ENCODE assay signal across 8 cellular contexts in the genomic region with DNA sequence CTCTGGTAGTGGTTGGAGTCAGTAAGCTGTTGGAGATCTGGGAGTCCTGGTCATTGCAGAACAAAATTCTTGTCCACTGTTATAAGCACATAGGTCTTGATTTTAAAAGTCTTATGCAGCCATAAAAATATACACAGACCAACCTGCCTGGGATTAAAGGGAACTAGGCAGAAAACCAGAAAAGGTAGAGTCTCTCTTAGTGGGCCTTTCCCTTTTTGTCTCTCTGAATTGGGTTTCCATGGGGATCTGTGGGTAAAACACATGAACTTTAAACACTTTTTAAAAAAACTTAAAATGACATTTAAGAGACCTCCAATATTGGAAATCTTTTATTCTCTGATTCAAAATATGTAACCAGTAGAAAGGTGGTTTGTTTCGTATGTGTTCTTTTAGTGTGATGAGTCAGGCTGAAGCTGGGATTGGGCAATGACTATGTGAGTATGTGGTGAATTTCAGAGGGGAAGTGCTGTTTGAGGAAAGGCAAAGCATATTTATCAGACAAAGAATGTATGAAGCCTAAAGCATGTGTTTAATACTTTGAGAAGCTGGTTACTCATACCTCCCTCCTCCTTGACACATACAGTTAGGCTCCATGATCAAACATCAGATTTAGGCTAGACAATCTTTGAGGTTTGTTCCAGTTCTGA. TPM values are rescaled to one million over a fixed set of nuclear protein-coding genes. Genes with fewer than 3 reads are reported as not detected.
A peak's percentile ranks its signal among the peaks of the same experiment; 100 is the strongest.
DNase-seq lines count a peak whose midpoint lies in the region; TF ChIP-seq lines count a peak whose summit lies in the region.
"Had no signal": no experiment of that assay in that cellular context is flagged by ENCODE, and none has a peak within 500 bp of the region (broad histone marks: within the 10 kb centered on the region; RNA-seq: fewer than 3 reads in every experiment).

No MANE protein-coding gene starts in this region.

- peak; percentile 77 for DNase-seq in GM03348 (ENCODE audit: low spot score)
- peak; percentile 83 for DNase-seq in MV-4-11 (lab: John Stamatoyannopoulos, UW)
- DNase-seq in mammary epithelial cell, result peak; percentile 90
- no peak for DNase-seq in osteocyte (ENCODE audit: extremely low spot score, unreplicated experiment)
- DNase-seq in HEK293T (ENCODE audit: extremely low spot score), result no peak
- no peak for DNase-seq in T-helper 9 cell
- no peak for DNase-seq in stimulated activated CD4-positive, alpha-beta T cell treated with anti-CD3 and anti-CD28 coated beads, Interleukin-4, amount 100 ng/mL, for 1 hour
- DNase-seq: activated effector memory CD4-positive, alpha-beta T cell treated with anti-CD3 and anti-CD28 coated beads, Interleukin-2, amount 50 U/mL, for 16 hours had no signal

- peak overlapping the region; percentile 9 for H3K9ac ChIP-seq in mammary epithelial cell (ENCODE audit: insufficient read depth, low read length)

- peak overlapping the region; percentile 84 for H3K27ac ChIP-seq in mammary epithelial cell (ENCODE audit: insufficient read depth, low read depth, low read length)

- peak overlapping the region; percentile 28 for H3K4me2 ChIP-seq in mammary epithelial cell (ENCODE audit: insufficient read depth, low read depth, low read length)

- H3K27ac Mint-ChIP-seq in osteocyte (ENCODE audit: unreplicated experiment), result peak overlapping the region; percentile 13

- intact Hi-C loops in mammary epithelial cell (cut with micrococcal nuclease), result loop anchor here (1.0 to 5.0 kb wide), 4 partner anchors 30 to 159 kb away; a partner anchor contains a TSS

- peaks cover 7% of the 10 kb centered on the region for H3K9me3 Mint-ChIP-seq in osteocyte (ENCODE audit: unreplicated experiment)

- no peaks in the 10 kb centered on the region for H4K20me1 ChIP-seq in mammary epithelial cell (ENCODE audit: insufficient read depth, low read length)

- H3K9me3 ChIP-seq in mammary epithelial cell (replicated peaks; ENCODE audit: insufficient read depth, low read length), result no peaks in the 10 kb centered on the region

- H3K27me3 Mint-ChIP-seq in osteocyte (ENCODE audit: unreplicated experiment), result no peaks in the 10 kb centered on the region

- BruUV-seq in mammary epithelial cell (replicated peaks; lab: Mats Ljungman, UMichigan), result TSS peak; percentile 76

- H3K79me2 ChIP-seq in mammary epithelial cell (ENCODE audit: insufficient read depth, low read length), result no peaks in the 10 kb centered on the region

- H2AFZ ChIP-seq in mammary epithelial cell (ENCODE audit: low read depth, low read length), result no peak overlapping the region

- in situ Hi-C loops in mammary epithelial cell (cut with MboI; ENCODE audit: low sequenced_read_pairs in 2 of 2), result loop anchor here in 1 of 2 donors (10.0 kb wide), 1 partner anchor 66 kb away; no protein-coding TSS in a partner anchor

- peaks cover 15% of the 10 kb centered on the region for H3K4me1 Mint-ChIP-seq in osteocyte (ENCODE audit: unreplicated experiment)

- H3K27me3 ChIP-seq in mammary epithelial cell (ENCODE audit: insufficient read depth, low read length), result no peaks in the 10 kb centered on the region

- H3K36me3 Mint-ChIP-seq in osteocyte (ENCODE audit: unreplicated experiment), result no peaks in the 10 kb centered on the region

- CTCF ChIA-PET in mammary epithelial cell (lab: Charles Lee; ENCODE audit: low non-redundant PET), result no interaction called here
- CTCF ChIA-PET in HEK293T (lab: Yijun Ruan, JAX), result no interaction called here

- TF ChIP-seq CTCF in mammary epithelial cell (conservative IDR thresholded peaks at IDR 0.05 in 1 of 2, IDR thresholded peaks at IDR 0.05 in 1 of 2; ENCODE audit: extremely low read depth in 1 of 2, insufficient read depth in 1 of 2, low read depth in 1 of 2, low read length in 2 of 2), result no peak
- no peak for TF ChIP-seq CTCF in osteocyte (IDR thresholded peaks at IDR 0.05)

- WGBS in mammary epithelial cell (ENCODE audit: low coverage, missing lambda C conversion rate), result 0% methylated on average over 1 of the region's 1 CpG

- POLR2A ChIA-PET in HEK293T (lab: Yijun Ruan, JAX), result no interaction called here

- dilution Hi-C loops in mammary epithelial cell (cut with HindIII; ENCODE audit: low sequenced_read_pairs), result no loop called here

- no peaks in the 10 kb centered on the region for H3K36me3 ChIP-seq in mammary epithelial cell (ENCODE audit: insufficient read depth, low read length)

- H3K4me1 ChIP-seq in mammary epithelial cell (ENCODE audit: insufficient read depth, low read length), result peaks cover 51% of the 10 kb centered on the region

- no peak overlapping the region for H3K4me3 ChIP-seq in mammary epithelial cell (replicated peaks in 1 of 3; ENCODE audit: insufficient read depth in 1 of 3, low read depth in 2 of 3, low read length in 3 of 3)

- no peak overlapping the region for H3K4me3 Mint-ChIP-seq in osteocyte (ENCODE audit: unreplicated experiment)

TF ChIP-seq in HEK293T, 16 proteins besides CTCF, POLR2A, EP300 and RAD21:
- TF ChIP-seq, protein P1, sequence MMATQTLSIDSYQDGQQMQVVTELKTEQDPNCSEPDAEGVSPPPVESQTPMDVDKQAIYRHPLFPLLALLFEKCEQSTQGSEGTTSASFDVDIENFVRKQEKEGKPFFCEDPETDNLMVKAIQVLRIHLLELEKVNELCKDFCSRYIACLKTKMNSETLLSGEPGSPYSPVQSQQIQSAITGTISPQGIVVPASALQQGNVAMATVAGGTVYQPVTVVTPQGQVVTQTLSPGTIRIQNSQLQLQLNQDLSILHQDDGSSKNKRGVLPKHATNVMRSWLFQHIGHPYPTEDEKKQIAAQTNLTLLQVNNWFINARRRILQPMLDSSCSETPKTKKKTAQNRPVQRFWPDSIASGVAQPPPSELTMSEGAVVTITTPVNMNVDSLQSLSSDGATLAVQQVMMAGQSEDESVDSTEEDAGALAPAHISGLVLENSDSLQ (IDR thresholded peaks at IDR 0.05), result no peak
- TF ChIP-seq HDGF (IDR thresholded peaks at IDR 0.05; ENCODE audit: borderline replicate concordance), result no peak
- TF ChIP-seq FOXM1 (IDR thresholded peaks at IDR 0.05; ENCODE audit: borderline replicate concordance), result no peak
- TF ChIP-seq ARNT (IDR thresholded peaks at IDR 0.05), result no peak
- no peak for TF ChIP-seq TARDBP (IDR thresholded peaks at IDR 0.05)
- no peak for TF ChIP-seq LEF1 (IDR thresholded peaks at IDR 0.05; ENCODE audit: borderline replicate concordance)
- no peak for TF ChIP-seq SUZ12 (IDR thresholded peaks at IDR 0.05)
- no peak for TF ChIP-seq FOXK2 (IDR thresholded peaks at IDR 0.05)
- no peak for TF ChIP-seq ELF4 (IDR thresholded peaks at IDR 0.05)
- no peak for TF ChIP-seq L3MBTL2 (conservative IDR thresholded peaks at IDR 0.05)
- no peak for TF ChIP-seq SP1 (IDR thresholded peaks at IDR 0.05)
- TF ChIP-seq ZNF384 (IDR thresholded peaks at IDR 0.05), result no peak
- TF ChIP-seq FOXA1 (IDR thresholded peaks at IDR 0.05), result no peak
- TF ChIP-seq CTBP1 (IDR thresholded peaks at IDR 0.05; ENCODE audit: borderline replicate concordance), result no peak
- no peak for TF ChIP-seq BHLHE40 (IDR thresholded peaks at IDR 0.05; ENCODE audit: borderline replicate concordance)
- TF ChIP-seq NFRKB (IDR thresholded peaks at IDR 0.05), result no peak

RNA-seq across cellular contexts. Expression of a gene that starts 29.6 kb away (rescaled TPM):
- total RNA-seq in mammary epithelial cell (10 to 100 TPM; 16.2 to 45.4 TPM), osteocyte (21.3 and 22.9 TPM in 2 replicates)
- polyA plus RNA-seq in mammary epithelial cell, result 39.1 TPM
- polyA minus RNA-seq in mammary epithelial cell, result 74.5 TPM

Comparison
In these comparisons a context has a peak if more than half of its experiments do, and no peak if none do; other contexts are left out.
1. DNase-seq: peak in GM03348 (single experiment), MV-4-11 (single experiment) and mammary epithelial cell (single experiment); none in osteocyte (single experiment), HEK293T (single experiment), T-helper 9 cell (single experiment) and stimulated activated CD4-positive, alpha-beta T cell treated with anti-CD3 and anti-CD28 coated beads, Interleukin-4, amount 100 ng/mL, for 1 hour (single experiment).